Comparison of ENCODE assay signal across 6 cellular contexts in genomic region chr16:8372141-8372540, GRCh38.
"Had no signal": no experiment of that assay in that cellular context is flagged by ENCODE, and none has a peak within 500 bp of the region (broad histone marks: within the 10 kb centered on the region; RNA-seq: fewer than 3 reads in every experiment).

No MANE protein-coding gene starts in this region.

- H3K36me3 ChIP-seq: HAP-1 had no signal

- FAIRE-seq: HepG2 had no signal

- H3K9me3 ChIP-seq: HAP-1 had no signal

- H2AFZ ChIP-seq: GM23338 had no signal

- H3K27ac ChIP-seq: HL-60 had no signal

- H3K4me3 ChIP-seq: GM23338, HAP-1 had no signal

- H3K4me1 ChIP-seq: HAP-1 had no signal

- H3K4me2 ChIP-seq: GM23338 had no signal

- DNase-seq: H7, HFFc6 had no signal
